Comparison of ENCODE assay signal across 1 cellular context in genomic region chr10:96025566-96025965, GRCh38.
TF ChIP-seq lines count a peak whose summit lies in the region.

No MANE protein-coding gene starts in this region.

TF ChIP-seq in GM23338, 12 proteins besides CTCF, POLR2A, EP300 and RAD21 (continued from another document):
- TF ChIP-seq ZNF462 (CRISPR knock-in tag; IDR thresholded peaks at IDR 0.05) (no peak), EZH2 (IDR thresholded peaks at IDR 0.05; ENCODE audit: low read depth, unreplicated experiment) (no peak), NANOG (IDR thresholded peaks at IDR 0.05; ENCODE audit: borderline replicate concordance) (no peak), CREB1 (CRISPR knock-in tag; IDR thresholded peaks at IDR 0.05; ENCODE audit: low read depth) (no peak), STAT1 (IDR thresholded peaks at IDR 0.05; ENCODE audit: unreplicated experiment) (no peak)
